In genomic region chr20:45294003-45294368, GRCh38 we compare ENCODE assay signal across 10 cellular contexts. TPM values are rescaled to one million over a fixed set of nuclear protein-coding genes. Genes with fewer than 3 reads are reported as not detected.
DNase-seq lines count a peak whose midpoint lies in the region; ATAC-seq and TF ChIP-seq lines count a peak whose summit lies in the region.
"Had no signal": no experiment of that assay in that cellular context is flagged by ENCODE, and none has a peak within 500 bp of the region (broad histone marks: within the 10 kb centered on the region; RNA-seq: fewer than 3 reads in every experiment).

No MANE protein-coding gene starts in this region.

- no peak overlapping the region for H2AK9ac ChIP-seq in IMR-90 (replicated peaks; ENCODE audit: low read depth, low read length, poor library complexity)

- H4K20me1 ChIP-seq in BLaER1 treated with 17β-estradiol and CSF1 and Interleukin-3, amounts not matched to agents 10 nM and 100 nM: no peaks in the 10 kb centered on the region
- no peaks in the 10 kb centered on the region for H4K20me1 ChIP-seq in IMR-90 (ENCODE audit: insufficient read depth, low read length)
- no peaks in the 10 kb centered on the region for H4K20me1 ChIP-seq in osteoblast (ENCODE audit: insufficient read depth, low read length)

- no CpG with 5 or more reads among the region's 5 CpGs for WGBS in IMR-90 (ENCODE audit: extremely low coverage in 2 of 2, insufficient read length in 1 of 2), 2 experiments

- no peak overlapping the region for H2BK15ac ChIP-seq in IMR-90 (ENCODE audit: low read depth, low read length)

- no peak overlapping the region for H2BK120ac ChIP-seq in IMR-90 (ENCODE audit: low read depth, low read length)

- no peaks in the 10 kb centered on the region for H3K36me3 ChIP-seq in BLaER1 treated with 17β-estradiol and CSF1 and Interleukin-3, amounts not matched to agents 10 nM and 100 nM
- no peaks in the 10 kb centered on the region for H3K36me3 ChIP-seq in IMR-90 (ENCODE audit: control insufficient read depth, insufficient read depth, low read length)
- no peaks in the 10 kb centered on the region for H3K36me3 ChIP-seq in colonic mucosa
- H3K36me3 ChIP-seq in osteoblast (ENCODE audit: insufficient read depth, low read length): no peaks in the 10 kb centered on the region

- no peak overlapping the region for H3K4ac ChIP-seq in IMR-90 (ENCODE audit: low read depth, low read length)

- no peak for TF ChIP-seq POLR2A in IMR-90 (IDR thresholded peaks at IDR 0.05; ENCODE audit: low read depth, low read length)

- H3K79me2 ChIP-seq in osteoblast (ENCODE audit: insufficient read depth, low read length): no peaks in the 10 kb centered on the region

- no peak overlapping the region for H4K91ac ChIP-seq in IMR-90 (ENCODE audit: insufficient read depth, low read depth, low read length)

- H3K4me2 ChIP-seq in BLaER1 treated with 17β-estradiol and CSF1 and Interleukin-3, amounts not matched to agents 10 nM and 100 nM: peak overlapping the region in 10 of 11 experiments; percentile 69 to 85 (median 75); a peak in 14 of 22 replicates
- peak overlapping the region; percentile 29; the same call in 1 of the 2 replicates for H3K4me2 ChIP-seq in IMR-90 (ENCODE audit: low read depth, low read length)
- H3K4me2 ChIP-seq in osteoblast (ENCODE audit: insufficient read depth, low read length): peak overlapping the region; percentile 84

- POLR2A ChIA-PET in IMR-90 (lab: Charles Lee; ENCODE audit: unreplicated experiment): interaction anchor here (0.8 kb wide), 1 partner anchor 8 kb away, joined by 3 read pairs; no protein-coding TSS in a partner anchor

- H3K79me1 ChIP-seq in IMR-90 (ENCODE audit: low read depth in 1 of 2, low read length in 2 of 2): no peaks in the 10 kb centered on the region

- H2AK5ac ChIP-seq in IMR-90 (ENCODE audit: low read depth, low read length): no peak overlapping the region

- no peak overlapping the region for H3K27ac ChIP-seq in BLaER1 treated with 17β-estradiol and CSF1 and Interleukin-3, amounts not matched to agents 10 nM and 100 nM
- H3K27ac ChIP-seq in IMR-90 (ENCODE audit: insufficient read depth, low read length): no peak overlapping the region
- H3K27ac ChIP-seq in colonic mucosa: no peak overlapping the region
- H3K27ac ChIP-seq in osteoblast (ENCODE audit: low read depth, low read length): no peak overlapping the region

- H3K27me3 ChIP-seq in BLaER1 treated with 17β-estradiol and CSF1 and Interleukin-3, amounts not matched to agents 10 nM and 100 nM: peaks cover 11 to 25% (median 22%) of the 10 kb centered on the region in 11 experiments
- H3K27me3 ChIP-seq in IMR-90 (ENCODE audit: control insufficient read depth, insufficient read depth, low read length) (peaks cover 13% of the 10 kb centered on the region), colonic mucosa (peaks cover 7% of the 10 kb centered on the region), osteoblast (ENCODE audit: insufficient read depth, low read length) (peaks cover 16% of the 10 kb centered on the region)

- peaks cover 10 to 25% (median 15%) of the 10 kb centered on the region in 11 experiments for H3K9me3 ChIP-seq in BLaER1 treated with 17β-estradiol and CSF1 and Interleukin-3, amounts not matched to agents 10 nM and 100 nM (replicated peaks in 1 of 11)
- no peaks in the 10 kb centered on the region; the same call in 1 of the 2 replicates for H3K9me3 ChIP-seq in IMR-90 (ENCODE audit: control insufficient read depth, insufficient read depth, low read length)
- no peaks in the 10 kb centered on the region for H3K9me3 ChIP-seq in colonic mucosa
- no peaks in the 10 kb centered on the region for H3K9me3 ChIP-seq in osteoblast (ENCODE audit: low read depth, low read length)

- TF ChIP-seq CTCF in IMR-90 (conservative IDR thresholded peaks at IDR 0.05; ENCODE audit: low read depth, low read length) (no peak), colonic mucosa (IDR thresholded peaks at IDR 0.05) (no peak), osteoblast (IDR thresholded peaks at IDR 0.05; ENCODE audit: extremely low read depth, low read depth, low read length) (no peak)

- no peak overlapping the region for H4K8ac ChIP-seq in IMR-90 (ENCODE audit: low read depth in 2 of 2, low read length in 2 of 2)

- no peak overlapping the region for H3K23ac ChIP-seq in IMR-90 (ENCODE audit: low read depth, low read length)

- in situ Hi-C loops in IMR-90 (cut with MboI; ENCODE audit: low sequenced_read_pairs) (loop anchor here (25.0 kb wide), 1 partner anchor 182 kb away; the partner anchor contains the start of genes KCNS1, WFDC12 and WFDC5), G401 (cut with HindIII; ENCODE audit: low sequenced_read_pairs) (no loop called here)

- ATAC-seq in IMR-90 (ENCODE audit: low read depth) (no peak), HG03521 (IDR thresholded peaks at IDR 0.05; ENCODE audit: unreplicated experiment) (no peak), sciatic nerve (no peak)

- peak overlapping the region; percentile 96 for H2AFZ ChIP-seq in IMR-90 (replicated peaks; ENCODE audit: low read length, poor library complexity)
- peak overlapping the region; percentile 85 for H2AFZ ChIP-seq in osteoblast (ENCODE audit: low read length)

- no peak overlapping the region for H2BK5ac ChIP-seq in IMR-90 (ENCODE audit: low read depth, low read length, poor library complexity, severe bottlenecking)

- no TSS peak for BruUV-seq in IMR-90 (replicated peaks; lab: Mats Ljungman, UMichigan)

- no peak overlapping the region for H3K56ac ChIP-seq in IMR-90 (ENCODE audit: extremely low read depth, insufficient read depth, low read length)

- no peak overlapping the region for H3K18ac ChIP-seq in IMR-90 (ENCODE audit: low read depth, low read length)

- no peaks in the 10 kb centered on the region for H3K9me1 ChIP-seq in IMR-90 (ENCODE audit: insufficient read depth, low read length)

- H3K9ac ChIP-seq in BLaER1 treated with 17β-estradiol and CSF1 and Interleukin-3, amounts not matched to agents 10 nM and 100 nM: peak overlapping the region in 1 of 11 experiments; percentile 72; a peak in 1 of 22 replicates
- H3K9ac ChIP-seq in IMR-90 (ENCODE audit: low read depth, low read length) (no peak overlapping the region), colonic mucosa (ENCODE audit: low read depth in 2 of 2, low read length in 2 of 2) (no peak overlapping the region)

- CTCF ChIA-PET in IMR-90 (lab: Yijun Ruan, JAX): interaction anchor here (0.6 to 1.8 kb wide), 19 partner anchors 8 to 352 kb away, joined by 3 to 12 read pairs (median 4); partner anchors contain the start of genes SEMG1 and SYS1

- peaks cover 0 to 15% (median 7%) of the 10 kb centered on the region in 10 experiments; a peak in 7 of 20 replicates for H3K4me1 ChIP-seq in BLaER1 treated with 17β-estradiol and CSF1 and Interleukin-3, amounts not matched to agents 10 nM and 100 nM
- H3K4me1 ChIP-seq in IMR-90 (ENCODE audit: control insufficient read depth, insufficient read depth, low read length) (no peaks in the 10 kb centered on the region), colonic mucosa (peaks cover 5% of the 10 kb centered on the region), osteoblast (ENCODE audit: insufficient read depth, low read length) (peaks cover 7% of the 10 kb centered on the region)

- no peak overlapping the region for H4K5ac ChIP-seq in IMR-90 (ENCODE audit: low read depth, low read length)

- intact Hi-C loops in IMR-90 (cut with micrococcal nuclease): loop anchor here (5.0 kb wide), 1 partner anchor 547 kb away; the partner anchor contains the start of gene KCNK15
- intact Hi-C loops in colonic mucosa (cut with DNase I): loop anchor here (5.0 to 10.0 kb wide), 4 partner anchors 57 to 249 kb away; no protein-coding TSS in a partner anchor
- intact Hi-C loops in sciatic nerve (cut with DNase I): no loop called here

- peak overlapping the region in 6 of 10 experiments; percentile 53 to 60 (median 57); a peak in 7 of 20 replicates for H3K4me3 ChIP-seq in BLaER1 treated with 17β-estradiol and CSF1 and Interleukin-3, amounts not matched to agents 10 nM and 100 nM
- no peak overlapping the region for H3K4me3 ChIP-seq in IMR-90 (ENCODE audit: insufficient read depth, low read depth, low read length)
- H3K4me3 ChIP-seq in colonic mucosa: peak overlapping the region; percentile 62
- H3K4me3 ChIP-seq in osteoblast (ENCODE audit: insufficient read depth, low read length): peak overlapping the region; percentile 75

- TF ChIP-seq RAD21 in IMR-90 (IDR thresholded peaks at IDR 0.05; ENCODE audit: low read length): no peak

- no peak for DNase-seq in IMR-90
- no peak for DNase-seq in colonic mucosa
- no peak for DNase-seq in osteoblast (ENCODE audit: insufficient read length, low spot score, missing footprints)
- no peak for DNase-seq in GF-D8 (lab: John Stamatoyannopoulos, UW)
- DNase-seq in G401 (ENCODE audit: low spot score): no peak
- no peak for DNase-seq in sciatic nerve (ENCODE audit: low spot score)

- H2BK20ac ChIP-seq in IMR-90 (ENCODE audit: low read depth, low read length): no peak overlapping the region

- H3K14ac ChIP-seq in IMR-90 (replicated peaks; ENCODE audit: low read depth, low read length): no peak overlapping the region

- dilution Hi-C loops in IMR-90 (cut with HindIII; ENCODE audit: low sequenced_read_pairs, unreplicated experiment): no loop called here

RNA-seq across cellular contexts. Expression of gene RBPJL, which starts 12.7 kb away (rescaled TPM):
- total RNA-seq in IMR-90 (2012; rRNA removed): not detected in 2 replicates
- not detected in 2 replicates for polyA plus RNA-seq in IMR-90 (2012; rRNA removed)
- not detected in 2 replicates for polyA plus RNA-seq in IMR-90 (2012; cell fraction: cytosol; rRNA removed)
- not detected in 2 replicates for polyA plus RNA-seq in IMR-90 (2012; cell fraction: nucleus; rRNA removed; ENCODE audit: low replicate concordance)
- under 1 TPM in 1 of 2 donors, not detected in 1; 0.74 TPM for total RNA-seq in colonic mucosa
- total RNA-seq in osteoblast: not detected in 2 replicates
- total RNA-seq in G401 (2014; rRNA removed; shearing (Covaris generic)): not detected in 2 replicates
- not detected for total RNA-seq in sciatic nerve
- total RNA-seq: renal cortical epithelial cell, subcutaneous adipose tissue had no signal

RNA-seq across cellular contexts. Expression of gene MATN4, which starts 14.1 kb away (rescaled TPM):
- total RNA-seq in IMR-90 (2012; rRNA removed) (not detected in 2 replicates), colonic mucosa (under 1 TPM in 1 of 2 donors, not detected in 1; 0.47 TPM), osteoblast (under 0.01 TPM in 1 of 2 replicates, not detected in the other), sciatic nerve (0.22 TPM)
- polyA plus RNA-seq in IMR-90 (2012; rRNA removed): 0.12 and 0.13 TPM in 2 replicates
- polyA plus RNA-seq in IMR-90 (2012; cell fraction: cytosol; rRNA removed): 0.11 and 0.16 TPM in 2 replicates
- polyA plus RNA-seq in IMR-90 (2012; cell fraction: nucleus; rRNA removed; ENCODE audit: low replicate concordance): 0.37 and 1.2 TPM in 2 replicates
- not detected in 2 replicates for total RNA-seq in G401 (2014; rRNA removed; shearing (Covaris generic))
- total RNA-seq: renal cortical epithelial cell had no signal

RNA-seq across cellular contexts. Expression of gene SLPI, which starts 39.6 kb away (rescaled TPM):
- not detected in 2 replicates for total RNA-seq in IMR-90 (2012; rRNA removed)
- not detected in 2 replicates for polyA plus RNA-seq in IMR-90 (2012; rRNA removed)
- not detected in 2 replicates for polyA plus RNA-seq in IMR-90 (2012; cell fraction: cytosol; rRNA removed)
- polyA plus RNA-seq in IMR-90 (2012; cell fraction: nucleus; rRNA removed; ENCODE audit: low replicate concordance): not detected in 2 replicates
- total RNA-seq in colonic mucosa: 100 to 1,000 TPM; 109 to 113 TPM
- 1.4 and 2.1 TPM in 2 replicates for total RNA-seq in osteoblast
- not detected in 2 replicates for total RNA-seq in G401 (2014; rRNA removed; shearing (Covaris generic))
- 95.5 TPM for total RNA-seq in sciatic nerve

RNA-seq across cellular contexts. Expression of gene SDC4, which starts 54.2 kb away (rescaled TPM):
- total RNA-seq in IMR-90 (2012; rRNA removed): 265 and 275 TPM in 2 replicates
- polyA plus RNA-seq in IMR-90 (2012; rRNA removed): 181 and 203 TPM in 2 replicates
- 183 and 191 TPM in 2 replicates for polyA plus RNA-seq in IMR-90 (2012; cell fraction: cytosol; rRNA removed)
- 58.2 and 85.3 TPM in 2 replicates for polyA plus RNA-seq in IMR-90 (2012; cell fraction: nucleus; rRNA removed; ENCODE audit: low replicate concordance)
- total RNA-seq in colonic mucosa: 100 to 1,000 TPM in 1 of 2 donors, 10 to 100 TPM in 1; 70.9 to 146 TPM
- 182 and 267 TPM in 2 replicates for total RNA-seq in osteoblast
- total RNA-seq in G401 (2014; rRNA removed; shearing (Covaris generic)): 16.4 and 24.7 TPM in 2 replicates
- 77.7 TPM for total RNA-seq in sciatic nerve

Comparison
In these comparisons a context has a peak if more than half of its experiments do, and no peak if none do; other contexts are left out.
1. H3K4me2 ChIP-seq: peak in every context shown above with its lines; median percentile 84 in osteoblast; 75 in BLaER1 treated with 17β-estradiol and CSF1 and Interleukin-3, amounts not matched to agents 10 nM and 100 nM; 29 in IMR-90.
2. RNA of gene SLPI, which starts 39.6 kb away (total RNA-seq): 109 to 113 TPM in colonic mucosa and 95.5 TPM in sciatic nerve (single experiment); 1.4 to 2.1 TPM in osteoblast, not detected in IMR-90 and not detected in G401; every median in the first group is over 10 times any median in the second.